In the genomic region with DNA sequence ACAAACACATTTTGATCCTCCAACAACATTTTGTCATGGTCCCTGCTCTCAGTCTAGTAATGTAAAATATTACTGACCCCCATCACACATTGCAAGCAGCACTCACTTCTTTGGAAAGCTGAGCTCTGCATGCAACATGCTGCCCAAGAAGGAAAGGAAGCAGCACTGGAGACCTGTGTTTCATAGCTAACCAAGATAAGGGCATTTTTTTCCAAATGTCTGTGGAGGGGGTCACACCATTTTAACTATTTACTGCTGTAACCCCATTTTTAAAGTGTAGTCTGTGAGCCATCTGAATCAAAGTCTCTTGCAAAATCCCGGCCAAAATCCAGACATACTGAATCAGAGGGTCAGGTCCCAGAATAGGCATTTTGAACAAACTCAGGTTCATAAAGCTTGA, we compare ENCODE assay signal across 1 cellular context.
A peak's percentile ranks its signal among the peaks of the same experiment; 100 is the strongest.
TF ChIP-seq lines count a peak whose summit lies in the region.

No MANE protein-coding gene starts in this region.

TF ChIP-seq in K562, 482 proteins besides CTCF, POLR2A, EP300 and RAD21:
- TF ChIP-seq ZNF384 (IDR thresholded peaks at IDR 0.05; ENCODE audit: low read depth, low read length): 0 out of 2 replicates have a peak, but pooled peaks have one; percentile 20
- no peak for TF ChIP-seq CEBPG (CRISPR knock-in tag; IDR thresholded peaks at IDR 0.05)
- TF ChIP-seq CEBPG (tag; conservative IDR thresholded peaks at IDR 0.05 in 1 of 2, IDR thresholded peaks at IDR 0.05 in 1 of 2): 0 out of 4 replicates have a peak, but pooled peaks of 1 of the 2 experiments have one; percentile 7
- peak; percentile 77 for TF ChIP-seq CEBPB (tag; IDR thresholded peaks at IDR 0.05)
- TF ChIP-seq ZNF778 (CRISPR knock-in tag; IDR thresholded peaks at IDR 0.05): no peak
